9 cellular contexts compared by ENCODE assay signal in genomic region chr11:46392421-46393230, GRCh38. TPM values are rescaled to one million over a fixed set of nuclear protein-coding genes. Genes with fewer than 3 reads are reported as not detected.
DNase-seq lines count a peak whose midpoint lies in the region; ATAC-seq and TF ChIP-seq lines count a peak whose summit lies in the region.
"Had no signal": no experiment of that assay in that cellular context is flagged by ENCODE, and none has a peak within 500 bp of the region (broad histone marks: within the 10 kb centered on the region; RNA-seq: fewer than 3 reads in every experiment).

No MANE protein-coding gene starts in this region.

- TF ChIP-seq RAD21 in neural cell (conservative IDR thresholded peaks at IDR 0.05), result no peak

- H3K27me3 ChIP-seq in Peyer's patch, result peaks cover 0 to 32% of the 10 kb centered on the region in 2 donors
- H3K27me3 ChIP-seq in neural cell (ENCODE audit: insufficient read depth, low read depth, low read length), result peaks cover 44% of the 10 kb centered on the region

- TF ChIP-seq EP300 in neural cell (conservative IDR thresholded peaks at IDR 0.05; ENCODE audit: poor library complexity, severe bottlenecking), result no peak

- peaks cover 0 to 54% (median 24%) of the 10 kb centered on the region in 4 donors for H3K4me1 ChIP-seq in Peyer's patch

- peak; percentile 68 for ATAC-seq in HG03066 (IDR thresholded peaks at IDR 0.05; ENCODE audit: low read depth, unreplicated experiment)

- H3K27ac ChIP-seq in Peyer's patch (peak overlapping the region in 1 of 4 donors; percentile 22), neural cell (ENCODE audit: low read length) (no peak overlapping the region)
- H3K27ac ChIP-seq: 22Rv1 had no signal

- no peaks in the 10 kb centered on the region for H3K9me2 ChIP-seq in neural cell (ENCODE audit: insufficient read depth, low read length)

- peak overlapping the region; percentile 61 for H3K9ac ChIP-seq in neural cell (ENCODE audit: low read length)

- DNase-seq in DMS 273 (lab: John Stamatoyannopoulos, UW; ENCODE audit: unreplicated experiment) (peak; percentile 81), DMS 273 treated with DMSO at 0.1 percent for 48 hours (lab: John Stamatoyannopoulos, UW) (no peak), Peyer's patch (peak; percentile 52 to 90 (median 88)), fibroblast of the conjunctiva (ENCODE audit: low read depth) (peak; percentile 47)
- DNase-seq in activated effector memory CD4-positive, alpha-beta T cell treated with Interleukin-2 at 50 U/mL for 16 hours, result peak; percentile 66
- DNase-seq in stimulated activated naive CD4-positive, alpha-beta T cell treated with Interleukin-2 at 50 U/mL for 16 hours (lab: John Stamatoyannopoulos, UW), result peak; percentile 65

- peak overlapping the region; percentile 39 for H3K4me2 ChIP-seq in neural cell (ENCODE audit: low read length)

- peak in 1 of 6 experiments; percentile 2 for TF ChIP-seq CTCF in Peyer's patch (IDR thresholded peaks at IDR 0.05)
- TF ChIP-seq CTCF in neural cell (IDR thresholded peaks at IDR 0.05; ENCODE audit: poor library complexity, severe bottlenecking), result no peak

- H3K9me3 ChIP-seq in Peyer's patch, result no peaks in the 10 kb centered on the region
- no peaks in the 10 kb centered on the region for H3K9me3 ChIP-seq in neural cell (ENCODE audit: low read length)

- H3K79me2 ChIP-seq in neural cell (replicated peaks; ENCODE audit: insufficient read depth, low read length), result no peaks in the 10 kb centered on the region

- H4K20me1 ChIP-seq in neural cell (ENCODE audit: insufficient read depth), result no peaks in the 10 kb centered on the region

- H3K36me3 ChIP-seq in Peyer's patch (peaks cover 0 to 19% (median 0%) of the 10 kb centered on the region in 3 donors), neural cell (ENCODE audit: insufficient read depth, low read length) (no peaks in the 10 kb centered on the region)

- H3F3A ChIP-seq in neural cell (ENCODE audit: insufficient read depth, low read length, poor library complexity, severe bottlenecking), result no peaks in the 10 kb centered on the region

- peak overlapping the region; percentile 14 to 63 (median 42) for H3K4me3 ChIP-seq in Peyer's patch
- H3K4me3 ChIP-seq in neural cell (ENCODE audit: low read length), result peak overlapping the region; percentile 71

- TF ChIP-seq POLR2A in Peyer's patch (IDR thresholded peaks at IDR 0.05), result no peak

- H2AFZ ChIP-seq in neural cell (ENCODE audit: low read depth, low read length), result no peak overlapping the region

TF ChIP-seq in neural cell, 6 proteins besides CTCF, POLR2A, EP300 and RAD21:
- TF ChIP-seq POLR2AphosphoS5 (IDR thresholded peaks at IDR 0.05), result no peak
- TF ChIP-seq REST (IDR thresholded peaks at IDR 0.05; ENCODE audit: borderline replicate concordance), result peak; percentile 84

RNA-seq across cellular contexts. Expression of gene CHRM4, which starts 1.1 kb away (rescaled TPM):
- total RNA-seq in Peyer's patch, result 10 to 100 TPM; 11.5 to 16.5 (median 13.0) TPM
- polyA plus RNA-seq in neural cell, result 8.2 and 11.6 TPM in 2 replicates
- 18.4 and 24.1 TPM in 2 replicates for polyA minus RNA-seq in neural cell

RNA-seq across cellular contexts. Expression of gene MDK, which starts 11.2 kb away (rescaled TPM):
- 100 to 1,000 TPM in 3 of 4 donors, 10 to 100 TPM in 1; 22.3 to 340 (median 205) TPM for total RNA-seq in Peyer's patch
- 90.3 and 120 TPM in 2 replicates for polyA plus RNA-seq in neural cell
- 34.3 and 38.1 TPM in 2 replicates for polyA minus RNA-seq in neural cell

RNA-seq across cellular contexts. Expression of gene DGKZ, which starts 45.4 kb away (rescaled TPM):
- 100 to 1,000 TPM; 104 to 270 (median 200) TPM for total RNA-seq in Peyer's patch
- 55.7 and 91.0 TPM in 2 replicates for polyA plus RNA-seq in neural cell
- polyA minus RNA-seq in neural cell, result 62.5 and 66.7 TPM in 2 replicates
